8 cellular contexts compared by ENCODE assay signal in genomic region chr13:110913322-110913721, GRCh38. TPM values are rescaled to one million over a fixed set of nuclear protein-coding genes. Genes with fewer than 3 reads are reported as not detected.
DNase-seq lines count a peak whose midpoint lies in the region; ATAC-seq and TF ChIP-seq lines count a peak whose summit lies in the region.

No MANE protein-coding gene starts in this region.

- peak overlapping the region; percentile 98 for H3K27ac ChIP-seq in layer of hippocampus (ENCODE audit: low read depth, low read length)
- peak overlapping the region in 3 of 4 donors; percentile 96 to 99 (median 99) for H3K27ac ChIP-seq in tibial nerve

- no peaks in the 10 kb centered on the region for H3K9me3 Mint-ChIP-seq in HFFc6
- no peaks in the 10 kb centered on the region for H3K9me3 Mint-ChIP-seq in activated naive CD8-positive, alpha-beta T cell treated with anti-CD3 and anti-CD28 coated beads for 36 hours

- H3K9me3 ChIP-seq in tibial nerve = no peaks in the 10 kb centered on the region

- 3 to 4% methylated on average over 8 of the region's 8 CpGs for WGBS in tibial nerve, 2 donors

- H3K4me3 ChIP-seq in AG09309 (ENCODE audit: control insufficient read depth, low read depth, low read length) = peak overlapping the region; percentile 96
- H3K4me3 ChIP-seq in tibial nerve = peak overlapping the region; percentile 83 to 98 (median 92)

- TF ChIP-seq EP300 in tibial nerve (IDR thresholded peaks at IDR 0.05) = no peak

- TF ChIP-seq CTCF in AG09309 (IDR thresholded peaks at IDR 0.05; ENCODE audit: control insufficient read depth, insufficient read depth, low read depth, low read length, missing control alignments) (no peak), HFFc6 (IDR thresholded peaks at IDR 0.05) (no peak), tibial nerve (IDR thresholded peaks at IDR 0.05) (no peak)

- H3K4me3 Mint-ChIP-seq in HFFc6 = peak overlapping the region; percentile 89
- H3K4me3 Mint-ChIP-seq in activated naive CD8-positive, alpha-beta T cell treated with anti-CD3 and anti-CD28 coated beads for 36 hours = peak overlapping the region; percentile 91

- peaks cover 75% of the 10 kb centered on the region for H3K4me1 Mint-ChIP-seq in HFFc6 (ENCODE audit: low read depth)
- H3K4me1 Mint-ChIP-seq in activated naive CD8-positive, alpha-beta T cell treated with anti-CD3 and anti-CD28 coated beads for 36 hours = peaks cover 55% of the 10 kb centered on the region

- no peaks in the 10 kb centered on the region for H3K27me3 ChIP-seq in layer of hippocampus (ENCODE audit: control insufficient read depth, insufficient read depth, low read length)
- H3K27me3 ChIP-seq in tibial nerve = no peaks in the 10 kb centered on the region

- H3K27ac Mint-ChIP-seq in HFFc6 = peak overlapping the region; percentile 90
- peak overlapping the region; percentile 91 for H3K27ac Mint-ChIP-seq in activated naive CD8-positive, alpha-beta T cell treated with anti-CD3 and anti-CD28 coated beads for 36 hours

- peaks cover 26% of the 10 kb centered on the region for H3K36me3 Mint-ChIP-seq in HFFc6 (ENCODE audit: low read depth)
- H3K36me3 Mint-ChIP-seq in activated naive CD8-positive, alpha-beta T cell treated with anti-CD3 and anti-CD28 coated beads for 36 hours = peaks cover 46% of the 10 kb centered on the region

- DNase-seq in AG09309 (ENCODE audit: low read depth) = no peak
- no peak for DNase-seq in HFFc6
- DNase-seq in activated naive CD8-positive, alpha-beta T cell treated with anti-CD3 and anti-CD28 coated beads for 36 hours = no peak
- no peak for DNase-seq in tibial nerve (ENCODE audit: low spot score in 2 of 2)
- DNase-seq in C1 segment of cervical spinal cord (lab: John Stamatoyannopoulos, UW) = no peak
- no peak for DNase-seq in 8988T

- H3K36me3 ChIP-seq in tibial nerve = peaks cover 0 to 11% (median 0%) of the 10 kb centered on the region in 3 donors

- H3K4me1 ChIP-seq in tibial nerve = peaks cover 0 to 73% (median 44%) of the 10 kb centered on the region in 4 donors

- ATAC-seq in GM18870 (IDR thresholded peaks at IDR 0.05; ENCODE audit: unreplicated experiment) = no peak

- H3K27me3 Mint-ChIP-seq in HFFc6 (ENCODE audit: insufficient read depth) = 0 out of 2 replicates have a peak, but pooled peaks cover 4% of the 10 kb centered on the region
- no peaks in the 10 kb centered on the region for H3K27me3 Mint-ChIP-seq in activated naive CD8-positive, alpha-beta T cell treated with anti-CD3 and anti-CD28 coated beads for 36 hours

- TF ChIP-seq POLR2A in tibial nerve (IDR thresholded peaks at IDR 0.05) = no peak

RNA-seq across cellular contexts. Expression of gene ANKRD10, which starts 1.5 kb away (rescaled TPM):
- 10 to 100 TPM; 27.1 to 37.2 (median 33.5) TPM for total RNA-seq in HFFc6 (2021; fragmentation: NEBNext Ultra II Directional; extraction: Animal tissue kit (Norgen Biotek cat#: 25700))
- total RNA-seq in activated naive CD8-positive, alpha-beta T cell treated with anti-CD3 and anti-CD28 coated beads for 36 hours = 10 to 100 TPM; 48.3 to 54.9 TPM
- total RNA-seq in tibial nerve = 100 to 1,000 TPM; 200 to 241 (median 207) TPM
